Comparison of ENCODE assay signal across 1 cellular context in the genomic region with DNA sequence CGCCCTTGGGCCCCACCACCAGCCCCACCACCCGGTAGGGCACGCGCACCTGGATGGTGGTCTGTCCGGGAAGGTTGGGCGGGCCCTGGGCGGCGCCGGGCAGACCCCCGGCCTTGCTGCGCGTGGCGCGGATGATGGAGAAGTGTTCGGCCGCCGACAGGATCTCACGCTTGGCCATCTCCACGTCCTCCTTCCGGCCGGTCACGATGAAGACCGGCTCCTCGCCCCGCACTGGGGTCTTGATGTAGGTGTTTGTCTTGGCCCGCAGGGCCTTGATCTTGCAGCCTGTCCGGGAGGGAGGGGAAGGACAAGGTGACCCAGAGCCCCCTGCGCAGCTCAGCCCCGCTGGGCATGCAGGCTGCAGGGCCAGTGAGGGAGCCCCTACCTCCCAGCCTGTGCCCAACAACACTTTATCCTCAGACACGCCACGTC.
TF ChIP-seq lines count a peak whose summit lies in the region.

No MANE protein-coding gene starts in this region.

TF ChIP-seq in IMR-90, 13 proteins besides CTCF, POLR2A, EP300 and RAD21:
- no peak for TF ChIP-seq CHD1 (IDR thresholded peaks at IDR 0.05; ENCODE audit: low read depth, low read length)
- no peak for TF ChIP-seq FOS (IDR thresholded peaks at IDR 0.05; ENCODE audit: low read depth, low read length)
- no peak for TF ChIP-seq RFX5 (IDR thresholded peaks at IDR 0.05; ENCODE audit: low read depth, low read length)
- no peak for TF ChIP-seq MXI1 (IDR thresholded peaks at IDR 0.05; ENCODE audit: borderline replicate concordance, low read depth, low read length)
- TF ChIP-seq RCOR1 (IDR thresholded peaks at IDR 0.05; ENCODE audit: insufficient replicate concordance, low read length), result no peak
- TF ChIP-seq SMC3 (IDR thresholded peaks at IDR 0.05; ENCODE audit: low read depth, low read length), result no peak
- no peak for TF ChIP-seq MAFK (IDR thresholded peaks at IDR 0.05; ENCODE audit: low read depth, low read length)
- TF ChIP-seq BHLHE40 (IDR thresholded peaks at IDR 0.05; ENCODE audit: low read depth, low read length), result no peak
- TF ChIP-seq CEBPB (IDR thresholded peaks at IDR 0.05; ENCODE audit: low read depth, low read length), result no peak
- TF ChIP-seq, protein P1, sequence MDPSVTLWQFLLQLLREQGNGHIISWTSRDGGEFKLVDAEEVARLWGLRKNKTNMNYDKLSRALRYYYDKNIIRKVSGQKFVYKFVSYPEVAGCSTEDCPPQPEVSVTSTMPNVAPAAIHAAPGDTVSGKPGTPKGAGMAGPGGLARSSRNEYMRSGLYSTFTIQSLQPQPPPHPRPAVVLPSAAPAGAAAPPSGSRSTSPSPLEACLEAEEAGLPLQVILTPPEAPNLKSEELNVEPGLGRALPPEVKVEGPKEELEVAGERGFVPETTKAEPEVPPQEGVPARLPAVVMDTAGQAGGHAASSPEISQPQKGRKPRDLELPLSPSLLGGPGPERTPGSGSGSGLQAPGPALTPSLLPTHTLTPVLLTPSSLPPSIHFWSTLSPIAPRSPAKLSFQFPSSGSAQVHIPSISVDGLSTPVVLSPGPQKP (IDR thresholded peaks at IDR 0.05; ENCODE audit: borderline replicate concordance, low read depth, low read length), result no peak
- no peak for TF ChIP-seq MAZ (IDR thresholded peaks at IDR 0.05; ENCODE audit: borderline replicate concordance, low read depth, low read length)
- TF ChIP-seq, protein P2, sequence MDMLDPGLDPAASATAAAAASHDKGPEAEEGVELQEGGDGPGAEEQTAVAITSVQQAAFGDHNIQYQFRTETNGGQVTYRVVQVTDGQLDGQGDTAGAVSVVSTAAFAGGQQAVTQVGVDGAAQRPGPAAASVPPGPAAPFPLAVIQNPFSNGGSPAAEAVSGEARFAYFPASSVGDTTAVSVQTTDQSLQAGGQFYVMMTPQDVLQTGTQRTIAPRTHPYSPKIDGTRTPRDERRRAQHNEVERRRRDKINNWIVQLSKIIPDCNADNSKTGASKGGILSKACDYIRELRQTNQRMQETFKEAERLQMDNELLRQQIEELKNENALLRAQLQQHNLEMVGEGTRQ (IDR thresholded peaks at IDR 0.05; ENCODE audit: low read depth, low read length), result no peak
